ENCODE assay signal across 2 cellular contexts in the genomic region with DNA sequence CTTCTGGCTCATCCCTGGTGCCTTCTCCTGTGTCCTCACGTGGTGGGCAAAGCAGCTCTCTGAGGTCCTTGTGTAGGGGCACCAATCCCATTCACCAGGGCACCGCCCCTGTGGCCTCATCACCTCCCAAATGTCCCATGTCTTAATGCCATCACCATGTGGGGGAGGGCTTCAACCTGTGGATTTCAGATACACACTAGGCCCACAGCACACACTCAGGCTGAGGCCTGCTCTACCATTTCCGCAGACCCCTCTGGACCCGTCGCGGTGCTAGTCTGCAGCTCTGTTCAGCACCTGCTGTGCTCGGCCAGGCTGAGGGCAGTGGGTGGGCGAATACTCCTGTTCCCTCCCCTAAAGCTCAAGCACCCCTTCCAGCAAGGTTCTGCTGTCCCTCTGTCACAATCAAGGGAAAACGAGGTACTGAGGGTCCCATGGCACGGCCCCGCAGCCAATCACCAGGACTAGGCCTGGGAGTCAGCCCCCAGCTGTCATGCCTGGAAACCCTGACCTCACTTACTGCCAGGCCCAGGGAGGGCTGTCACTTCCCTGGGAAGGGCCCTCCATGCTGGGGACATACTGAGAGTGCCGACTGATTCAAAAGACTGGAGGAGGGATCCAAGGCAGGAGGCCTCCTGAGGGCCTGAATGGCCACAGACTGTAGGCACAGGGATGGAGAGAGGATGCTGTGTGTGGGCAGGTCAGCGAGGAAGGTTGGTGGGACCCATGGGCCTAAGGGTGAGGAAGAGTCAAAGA.
TF ChIP-seq lines count a peak whose summit lies in the region.

No MANE protein-coding gene starts in this region.

TF ChIP-seq in GM23338, 12 proteins besides CTCF, POLR2A, EP300 and RAD21 (continued from another document):
- TF ChIP-seq, protein P1, sequence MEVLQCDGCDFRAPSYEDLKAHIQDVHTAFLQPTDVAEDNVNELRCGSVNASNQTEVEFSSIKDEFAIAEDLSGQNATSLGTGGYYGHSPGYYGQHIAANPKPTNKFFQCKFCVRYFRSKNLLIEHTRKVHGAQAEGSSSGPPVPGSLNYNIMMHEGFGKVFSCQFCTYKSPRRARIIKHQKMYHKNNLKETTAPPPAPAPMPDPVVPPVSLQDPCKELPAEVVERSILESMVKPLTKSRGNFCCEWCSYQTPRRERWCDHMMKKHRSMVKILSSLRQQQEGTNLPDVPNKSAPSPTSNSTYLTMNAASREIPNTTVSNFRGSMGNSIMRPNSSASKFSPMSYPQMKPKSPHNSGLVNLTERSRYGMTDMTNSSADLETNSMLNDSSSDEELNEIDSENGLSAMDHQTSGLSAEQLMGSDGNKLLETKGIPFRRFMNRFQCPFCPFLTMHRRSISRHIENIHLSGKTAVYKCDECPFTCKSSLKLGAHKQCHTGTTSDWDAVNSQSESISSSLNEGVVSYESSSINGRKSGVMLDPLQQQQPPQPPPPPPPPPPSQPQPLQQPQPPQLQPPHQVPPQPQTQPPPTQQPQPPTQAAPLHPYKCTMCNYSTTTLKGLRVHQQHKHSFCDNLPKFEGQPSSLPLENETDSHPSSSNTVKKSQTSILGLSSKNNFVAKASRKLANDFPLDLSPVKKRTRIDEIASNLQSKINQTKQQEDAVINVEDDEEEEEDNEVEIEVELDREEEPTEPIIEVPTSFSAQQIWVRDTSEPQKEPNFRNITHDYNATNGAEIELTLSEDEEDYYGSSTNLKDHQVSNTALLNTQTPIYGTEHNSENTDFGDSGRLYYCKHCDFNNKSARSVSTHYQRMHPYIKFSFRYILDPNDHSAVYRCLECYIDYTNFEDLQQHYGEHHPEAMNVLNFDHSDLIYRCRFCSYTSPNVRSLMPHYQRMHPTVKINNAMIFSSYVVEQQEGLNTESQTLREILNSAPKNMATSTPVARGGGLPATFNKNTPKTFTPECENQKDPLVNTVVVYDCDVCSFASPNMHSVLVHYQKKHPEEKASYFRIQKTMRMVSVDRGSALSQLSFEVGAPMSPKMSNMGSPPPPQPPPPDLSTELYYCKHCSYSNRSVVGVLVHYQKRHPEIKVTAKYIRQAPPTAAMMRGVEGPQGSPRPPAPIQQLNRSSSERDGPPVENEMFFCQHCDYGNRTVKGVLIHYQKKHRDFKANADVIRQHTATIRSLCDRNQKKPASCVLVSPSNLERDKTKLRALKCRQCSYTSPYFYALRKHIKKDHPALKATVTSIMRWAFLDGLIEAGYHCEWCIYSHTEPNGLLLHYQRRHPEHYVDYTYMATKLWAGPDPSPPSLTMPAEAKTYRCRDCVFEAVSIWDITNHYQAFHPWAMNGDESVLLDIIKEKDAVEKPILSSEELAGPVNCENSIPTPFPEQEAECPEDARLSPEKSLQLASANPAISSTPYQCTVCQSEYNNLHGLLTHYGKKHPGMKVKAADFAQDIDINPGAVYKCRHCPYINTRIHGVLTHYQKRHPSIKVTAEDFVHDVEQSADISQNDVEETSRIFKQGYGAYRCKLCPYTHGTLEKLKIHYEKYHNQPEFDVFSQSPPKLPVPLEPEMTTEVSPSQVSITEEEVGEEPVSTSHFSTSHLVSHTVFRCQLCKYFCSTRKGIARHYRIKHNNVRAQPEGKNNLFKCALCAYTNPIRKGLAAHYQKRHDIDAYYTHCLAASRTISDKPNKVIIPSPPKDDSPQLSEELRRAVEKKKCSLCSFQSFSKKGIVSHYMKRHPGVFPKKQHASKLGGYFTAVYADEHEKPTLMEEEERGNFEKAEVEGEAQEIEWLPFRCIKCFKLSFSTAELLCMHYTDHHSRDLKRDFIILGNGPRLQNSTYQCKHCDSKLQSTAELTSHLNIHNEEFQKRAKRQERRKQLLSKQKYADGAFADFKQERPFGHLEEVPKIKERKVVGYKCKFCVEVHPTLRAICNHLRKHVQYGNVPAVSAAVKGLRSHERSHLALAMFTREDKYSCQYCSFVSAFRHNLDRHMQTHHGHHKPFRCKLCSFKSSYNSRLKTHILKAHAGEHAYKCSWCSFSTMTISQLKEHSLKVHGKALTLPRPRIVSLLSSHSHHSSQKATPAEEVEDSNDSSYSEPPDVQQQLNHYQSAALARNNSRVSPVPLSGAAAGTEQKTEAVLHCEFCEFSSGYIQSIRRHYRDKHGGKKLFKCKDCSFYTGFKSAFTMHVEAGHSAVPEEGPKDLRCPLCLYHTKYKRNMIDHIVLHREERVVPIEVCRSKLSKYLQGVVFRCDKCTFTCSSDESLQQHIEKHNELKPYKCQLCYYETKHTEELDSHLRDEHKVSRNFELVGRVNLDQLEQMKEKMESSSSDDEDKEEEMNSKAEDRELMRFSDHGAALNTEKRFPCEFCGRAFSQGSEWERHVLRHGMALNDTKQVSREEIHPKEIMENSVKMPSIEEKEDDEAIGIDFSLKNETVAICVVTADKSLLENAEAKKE (CRISPR knock-in tag; IDR thresholded peaks at IDR 0.05) = no peak
- TF ChIP-seq EZH2phosphoT487 (IDR thresholded peaks at IDR 0.05; ENCODE audit: unreplicated experiment) = no peak
- no peak for TF ChIP-seq EZH2 (IDR thresholded peaks at IDR 0.05; ENCODE audit: low read depth, unreplicated experiment)
- TF ChIP-seq STAT1 (IDR thresholded peaks at IDR 0.05; ENCODE audit: unreplicated experiment) = no peak
- no peak for TF ChIP-seq ZNF331 (CRISPR knock-in tag; IDR thresholded peaks at IDR 0.05; ENCODE audit: low read depth)
- TF ChIP-seq, protein P2, sequence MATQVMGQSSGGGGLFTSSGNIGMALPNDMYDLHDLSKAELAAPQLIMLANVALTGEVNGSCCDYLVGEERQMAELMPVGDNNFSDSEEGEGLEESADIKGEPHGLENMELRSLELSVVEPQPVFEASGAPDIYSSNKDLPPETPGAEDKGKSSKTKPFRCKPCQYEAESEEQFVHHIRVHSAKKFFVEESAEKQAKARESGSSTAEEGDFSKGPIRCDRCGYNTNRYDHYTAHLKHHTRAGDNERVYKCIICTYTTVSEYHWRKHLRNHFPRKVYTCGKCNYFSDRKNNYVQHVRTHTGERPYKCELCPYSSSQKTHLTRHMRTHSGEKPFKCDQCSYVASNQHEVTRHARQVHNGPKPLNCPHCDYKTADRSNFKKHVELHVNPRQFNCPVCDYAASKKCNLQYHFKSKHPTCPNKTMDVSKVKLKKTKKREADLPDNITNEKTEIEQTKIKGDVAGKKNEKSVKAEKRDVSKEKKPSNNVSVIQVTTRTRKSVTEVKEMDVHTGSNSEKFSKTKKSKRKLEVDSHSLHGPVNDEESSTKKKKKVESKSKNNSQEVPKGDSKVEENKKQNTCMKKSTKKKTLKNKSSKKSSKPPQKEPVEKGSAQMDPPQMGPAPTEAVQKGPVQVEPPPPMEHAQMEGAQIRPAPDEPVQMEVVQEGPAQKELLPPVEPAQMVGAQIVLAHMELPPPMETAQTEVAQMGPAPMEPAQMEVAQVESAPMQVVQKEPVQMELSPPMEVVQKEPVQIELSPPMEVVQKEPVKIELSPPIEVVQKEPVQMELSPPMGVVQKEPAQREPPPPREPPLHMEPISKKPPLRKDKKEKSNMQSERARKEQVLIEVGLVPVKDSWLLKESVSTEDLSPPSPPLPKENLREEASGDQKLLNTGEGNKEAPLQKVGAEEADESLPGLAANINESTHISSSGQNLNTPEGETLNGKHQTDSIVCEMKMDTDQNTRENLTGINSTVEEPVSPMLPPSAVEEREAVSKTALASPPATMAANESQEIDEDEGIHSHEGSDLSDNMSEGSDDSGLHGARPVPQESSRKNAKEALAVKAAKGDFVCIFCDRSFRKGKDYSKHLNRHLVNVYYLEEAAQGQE (IDR thresholded peaks at IDR 0.05; ENCODE audit: unreplicated experiment) = no peak
- no peak for TF ChIP-seq NANOG (IDR thresholded peaks at IDR 0.05; ENCODE audit: borderline replicate concordance)
- no peak for TF ChIP-seq JUNB (IDR thresholded peaks at IDR 0.05; ENCODE audit: unreplicated experiment)
- TF ChIP-seq ZNF114 (CRISPR knock-in tag; IDR thresholded peaks at IDR 0.05) = no peak
- no peak for TF ChIP-seq POLR2AphosphoS5 (IDR thresholded peaks at IDR 0.05; ENCODE audit: low read depth)

TF ChIP-seq in WTC11, 78 proteins besides CTCF, POLR2A, EP300 and RAD21 (continued from another document):
- TF ChIP-seq, protein P3, sequence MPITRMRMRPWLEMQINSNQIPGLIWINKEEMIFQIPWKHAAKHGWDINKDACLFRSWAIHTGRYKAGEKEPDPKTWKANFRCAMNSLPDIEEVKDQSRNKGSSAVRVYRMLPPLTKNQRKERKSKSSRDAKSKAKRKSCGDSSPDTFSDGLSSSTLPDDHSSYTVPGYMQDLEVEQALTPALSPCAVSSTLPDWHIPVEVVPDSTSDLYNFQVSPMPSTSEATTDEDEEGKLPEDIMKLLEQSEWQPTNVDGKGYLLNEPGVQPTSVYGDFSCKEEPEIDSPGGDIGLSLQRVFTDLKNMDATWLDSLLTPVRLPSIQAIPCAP (CRISPR knock-in tag; IDR thresholded peaks at IDR 0.05) = no peak
- TF ChIP-seq NFE2L1 (CRISPR knock-in tag; IDR thresholded peaks at IDR 0.05) = no peak
- TF ChIP-seq MXD4 (CRISPR knock-in tag; IDR thresholded peaks at IDR 0.05; ENCODE audit: borderline replicate concordance) = no peak
- TF ChIP-seq SMAD4 (CRISPR knock-in tag; IDR thresholded peaks at IDR 0.05) = no peak
- TF ChIP-seq ZNF121 (CRISPR knock-in tag; IDR thresholded peaks at IDR 0.05) = no peak
- TF ChIP-seq, protein P4, sequence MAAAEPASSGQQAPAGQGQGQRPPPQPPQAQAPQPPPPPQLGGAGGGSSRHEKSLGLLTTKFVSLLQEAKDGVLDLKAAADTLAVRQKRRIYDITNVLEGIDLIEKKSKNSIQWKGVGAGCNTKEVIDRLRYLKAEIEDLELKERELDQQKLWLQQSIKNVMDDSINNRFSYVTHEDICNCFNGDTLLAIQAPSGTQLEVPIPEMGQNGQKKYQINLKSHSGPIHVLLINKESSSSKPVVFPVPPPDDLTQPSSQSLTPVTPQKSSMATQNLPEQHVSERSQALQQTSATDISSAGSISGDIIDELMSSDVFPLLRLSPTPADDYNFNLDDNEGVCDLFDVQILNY (CRISPR knock-in tag; IDR thresholded peaks at IDR 0.05) = no peak
- no peak for TF ChIP-seq PRRX2 (CRISPR knock-in tag; IDR thresholded peaks at IDR 0.05)
- TF ChIP-seq, protein P5, sequence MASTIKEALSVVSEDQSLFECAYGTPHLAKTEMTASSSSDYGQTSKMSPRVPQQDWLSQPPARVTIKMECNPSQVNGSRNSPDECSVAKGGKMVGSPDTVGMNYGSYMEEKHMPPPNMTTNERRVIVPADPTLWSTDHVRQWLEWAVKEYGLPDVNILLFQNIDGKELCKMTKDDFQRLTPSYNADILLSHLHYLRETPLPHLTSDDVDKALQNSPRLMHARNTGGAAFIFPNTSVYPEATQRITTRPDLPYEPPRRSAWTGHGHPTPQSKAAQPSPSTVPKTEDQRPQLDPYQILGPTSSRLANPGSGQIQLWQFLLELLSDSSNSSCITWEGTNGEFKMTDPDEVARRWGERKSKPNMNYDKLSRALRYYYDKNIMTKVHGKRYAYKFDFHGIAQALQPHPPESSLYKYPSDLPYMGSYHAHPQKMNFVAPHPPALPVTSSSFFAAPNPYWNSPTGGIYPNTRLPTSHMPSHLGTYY (CRISPR knock-in tag; IDR thresholded peaks at IDR 0.05) = no peak
- TF ChIP-seq JAZF1 (CRISPR knock-in tag; IDR thresholded peaks at IDR 0.05) = no peak
- TF ChIP-seq, protein P6, sequence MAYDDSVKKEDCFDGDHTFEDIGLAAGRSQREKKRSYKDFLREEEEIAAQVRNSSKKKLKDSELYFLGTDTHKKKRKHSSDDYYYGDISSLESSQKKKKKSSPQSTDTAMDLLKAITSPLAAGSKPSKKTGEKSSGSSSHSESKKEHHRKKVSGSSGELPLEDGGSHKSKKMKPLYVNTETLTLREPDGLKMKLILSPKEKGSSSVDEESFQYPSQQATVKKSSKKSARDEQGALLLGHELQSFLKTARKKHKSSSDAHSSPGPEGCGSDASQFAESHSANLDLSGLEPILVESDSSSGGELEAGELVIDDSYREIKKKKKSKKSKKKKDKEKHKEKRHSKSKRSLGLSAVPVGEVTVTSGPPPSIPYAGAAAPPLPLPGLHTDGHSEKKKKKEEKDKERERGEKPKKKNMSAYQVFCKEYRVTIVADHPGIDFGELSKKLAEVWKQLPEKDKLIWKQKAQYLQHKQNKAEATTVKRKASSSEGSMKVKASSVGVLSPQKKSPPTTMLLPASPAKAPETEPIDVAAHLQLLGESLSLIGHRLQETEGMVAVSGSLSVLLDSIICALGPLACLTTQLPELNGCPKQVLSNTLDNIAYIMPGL (CRISPR knock-in tag; IDR thresholded peaks at IDR 0.05) = no peak
- TF ChIP-seq, protein P7, sequence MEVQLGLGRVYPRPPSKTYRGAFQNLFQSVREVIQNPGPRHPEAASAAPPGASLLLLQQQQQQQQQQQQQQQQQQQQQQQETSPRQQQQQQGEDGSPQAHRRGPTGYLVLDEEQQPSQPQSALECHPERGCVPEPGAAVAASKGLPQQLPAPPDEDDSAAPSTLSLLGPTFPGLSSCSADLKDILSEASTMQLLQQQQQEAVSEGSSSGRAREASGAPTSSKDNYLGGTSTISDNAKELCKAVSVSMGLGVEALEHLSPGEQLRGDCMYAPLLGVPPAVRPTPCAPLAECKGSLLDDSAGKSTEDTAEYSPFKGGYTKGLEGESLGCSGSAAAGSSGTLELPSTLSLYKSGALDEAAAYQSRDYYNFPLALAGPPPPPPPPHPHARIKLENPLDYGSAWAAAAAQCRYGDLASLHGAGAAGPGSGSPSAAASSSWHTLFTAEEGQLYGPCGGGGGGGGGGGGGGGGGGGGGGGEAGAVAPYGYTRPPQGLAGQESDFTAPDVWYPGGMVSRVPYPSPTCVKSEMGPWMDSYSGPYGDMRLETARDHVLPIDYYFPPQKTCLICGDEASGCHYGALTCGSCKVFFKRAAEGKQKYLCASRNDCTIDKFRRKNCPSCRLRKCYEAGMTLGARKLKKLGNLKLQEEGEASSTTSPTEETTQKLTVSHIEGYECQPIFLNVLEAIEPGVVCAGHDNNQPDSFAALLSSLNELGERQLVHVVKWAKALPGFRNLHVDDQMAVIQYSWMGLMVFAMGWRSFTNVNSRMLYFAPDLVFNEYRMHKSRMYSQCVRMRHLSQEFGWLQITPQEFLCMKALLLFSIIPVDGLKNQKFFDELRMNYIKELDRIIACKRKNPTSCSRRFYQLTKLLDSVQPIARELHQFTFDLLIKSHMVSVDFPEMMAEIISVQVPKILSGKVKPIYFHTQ (CRISPR knock-in tag; IDR thresholded peaks at IDR 0.05) = no peak
